Comparison of ENCODE assay signal across 14 cellular contexts in genomic region chr7:35849158-35849831, GRCh38. TPM values are rescaled to one million over a fixed set of nuclear protein-coding genes. Genes with fewer than 3 reads are reported as not detected.
DNase-seq lines count a peak whose midpoint lies in the region; ATAC-seq, FAIRE-seq and TF ChIP-seq lines count a peak whose summit lies in the region.
"Had no signal": no experiment of that assay in that cellular context is flagged by ENCODE, and none has a peak within 500 bp of the region (broad histone marks: within the 10 kb centered on the region; RNA-seq: fewer than 3 reads in every experiment).

No MANE protein-coding gene starts in this region.

- H2AFZ ChIP-seq in GM23338: no peak overlapping the region

- peaks cover 12% of the 10 kb centered on the region for H3K4me1 Mint-ChIP-seq in GM23338
- H3K4me1 Mint-ChIP-seq in immature natural killer cell: peaks cover 68 to 90% of the 10 kb centered on the region in 2 donors

- intact Hi-C loops in A673 (cut with micrococcal nuclease; ENCODE audit: unreplicated experiment) (no loop called here), pancreas (cut with DNase I) (no loop called here)

- 86 to 89% methylated on average over 7 of the region's 7 CpGs for WGBS in pancreas, 2 donors

- POLR2A ChIA-PET in A673 (lab: Charles Lee; ENCODE audit: low non-redundant PET): no interaction called here

- H3K4me1 ChIP-seq in A673 (ENCODE audit: insufficient read depth, low read length, poor library complexity, severe bottlenecking) (peaks cover 24% of the 10 kb centered on the region), GM23338 (ENCODE audit: insufficient read depth) (0 out of 2 replicates have a peak, but pooled peaks cover 4% of the 10 kb centered on the region), pancreas (peaks cover 0 to 9% (median 0%) of the 10 kb centered on the region in 3 donors)
- H3K4me1 ChIP-seq: BLaER1 had no signal

- H3K4me2 ChIP-seq in GM23338: no peak overlapping the region
- H3K4me2 ChIP-seq: BLaER1 had no signal

- BruUV-seq in A673 (replicated peaks; lab: Mats Ljungman, UMichigan): no TSS peak

- H3K36me3 Mint-ChIP-seq in GM23338 (ENCODE audit: low read depth) (peaks cover 15% of the 10 kb centered on the region), immature natural killer cell (peaks cover 0 to 5% (median 0%) of the 10 kb centered on the region in 3 donors)

- H3K9me3 Mint-ChIP-seq in GM23338: no peaks in the 10 kb centered on the region
- H3K9me3 Mint-ChIP-seq in immature natural killer cell: no peaks in the 10 kb centered on the region
- H3K9me3 Mint-ChIP-seq: H9, T-cell had no signal

- H3K79me2 ChIP-seq in GM23338 (replicated peaks; ENCODE audit: insufficient read depth): peaks cover 84% of the 10 kb centered on the region

- H4K20me1 ChIP-seq in GM23338 (replicated peaks; ENCODE audit: insufficient read depth): peaks cover 9% of the 10 kb centered on the region; the same call in 1 of the 2 replicates

- ATAC-seq in GM23338 (peak; percentile 71), pancreas (no peak), HG03097 (IDR thresholded peaks at IDR 0.05; ENCODE audit: low FRiP score, unreplicated experiment) (no peak)
- ATAC-seq: activated CD4-positive, alpha-beta T cell treated with anti-CD3 and anti-CD28 coated beads for 36 hours; body of pancreas; T-cell had no signal

- H3K27me3 Mint-ChIP-seq in GM23338 (ENCODE audit: insufficient read depth, low read depth, poor library complexity): peaks cover 2% of the 10 kb centered on the region
- H3K27me3 Mint-ChIP-seq in immature natural killer cell (ENCODE audit: low read depth in 3 of 3): peaks cover 0 to 5% (median 0%) of the 10 kb centered on the region in 3 donors
- H3K27me3 Mint-ChIP-seq: activated CD4-positive, alpha-beta T cell treated with anti-CD3 and anti-CD28 coated beads for 36 hours; T-cell had no signal

- H3K27ac ChIP-seq in A673 (ENCODE audit: low read depth, low read length, poor library complexity, severe bottlenecking) (no peak overlapping the region), GM23338 (ENCODE audit: low read depth) (peak overlapping the region; percentile 35; the same call in 1 of the 2 replicates), pancreas (no peak overlapping the region)
- H3K27ac ChIP-seq: BLaER1, body of pancreas, epithelial cell of prostate had no signal

- no peaks in the 10 kb centered on the region for H3K27me3 ChIP-seq in A673 (replicated peaks; ENCODE audit: insufficient read depth, low read depth, low read length, poor library complexity)
- no peaks in the 10 kb centered on the region for H3K27me3 ChIP-seq in GM23338 (ENCODE audit: insufficient read depth)
- no peaks in the 10 kb centered on the region for H3K27me3 ChIP-seq in pancreas
- H3K27me3 ChIP-seq: BLaER1, body of pancreas had no signal

- H3K27ac Mint-ChIP-seq in GM23338 (no peak overlapping the region), immature natural killer cell (peak overlapping the region; percentile 8 to 76 (median 53))
- H3K27ac Mint-ChIP-seq: activated CD4-positive, alpha-beta T cell treated with anti-CD3 and anti-CD28 coated beads for 36 hours; H9 had no signal

- no peak for FAIRE-seq in pancreas (lab: Jason Lieb, UNC)

- TF ChIP-seq CTCF in A673 (conservative IDR thresholded peaks at IDR 0.05; ENCODE audit: low read depth, low read length) (no peak; the same call in 1 of the 2 replicates), GM23338 (conservative IDR thresholded peaks at IDR 0.05; ENCODE audit: low read depth in 2 of 2) (peak in 1 of 2 experiments; percentile 44; a peak in 2 of 4 replicates), pancreas (IDR thresholded peaks at IDR 0.05) (no peak)

- H3F3A ChIP-seq in GM23338 (replicated peaks; ENCODE audit: low read depth): no peaks in the 10 kb centered on the region

- H3K9me2 ChIP-seq in GM23338 (ENCODE audit: insufficient read depth): no peaks in the 10 kb centered on the region

- H3K4me3 Mint-ChIP-seq in GM23338 (no peak overlapping the region), immature natural killer cell (peak overlapping the region in 3 of 5 donors; percentile 2 to 36 (median 33))
- H3K4me3 Mint-ChIP-seq: activated CD4-positive, alpha-beta T cell treated with anti-CD3 and anti-CD28 coated beads for 36 hours; H9; T-cell had no signal

- H3K36me3 ChIP-seq in A673 (ENCODE audit: insufficient read depth, low read length, poor library complexity, severe bottlenecking) (no peaks in the 10 kb centered on the region), GM23338 (ENCODE audit: insufficient read depth) (no peaks in the 10 kb centered on the region), pancreas (no peaks in the 10 kb centered on the region)

- H3K4me3 ChIP-seq in A673 (ENCODE audit: low read depth, low read length, poor library complexity, severe bottlenecking) (no peak overlapping the region), GM23338 (no peak overlapping the region), pancreas (no peak overlapping the region)
- H3K4me3 ChIP-seq: BLaER1, body of pancreas had no signal

- no peaks in the 10 kb centered on the region for H3K9me3 ChIP-seq in A673 (ENCODE audit: low read depth, low read length, poor library complexity, severe bottlenecking)
- H3K9me3 ChIP-seq in pancreas: no peaks in the 10 kb centered on the region
- H3K9me3 ChIP-seq: body of pancreas had no signal

- peak; percentile 29 for DNase-seq in A673 (ENCODE audit: low spot score)
- peak; percentile 49 for DNase-seq in GM23338 (ENCODE audit: low spot score)
- DNase-seq in astrocyte of the hippocampus (ENCODE audit: low read depth, low spot score): peak; percentile 29
- DNase-seq in immature natural killer cell: peak in 1 of 3 donors; percentile 13
- DNase-seq in stimulated activated CD4-positive, alpha-beta T cell treated with anti-CD3 and anti-CD28 coated beads, Interleukin-4, amount 100 ng/mL, for 1 hour: no peak
- no peak for DNase-seq in pancreas
- no peak for DNase-seq in DMS153 treated with DMSO at 0.1 percent for 48 hours (lab: John Stamatoyannopoulos, UW; ENCODE audit: unreplicated experiment)
- DNase-seq: activated CD4-positive, alpha-beta T cell treated with anti-CD3 and anti-CD28 coated beads for 36 hours; body of pancreas; H9; T-cell had no signal

- CTCF ChIA-PET in A673 (lab: Charles Lee): no interaction called here

TF ChIP-seq in GM23338, 12 proteins besides CTCF, POLR2A, EP300 and RAD21 (continues in another document):
- no peak for TF ChIP-seq EZH2 (IDR thresholded peaks at IDR 0.05; ENCODE audit: low read depth, unreplicated experiment)
- TF ChIP-seq STAT1 (IDR thresholded peaks at IDR 0.05; ENCODE audit: unreplicated experiment): no peak
- TF ChIP-seq ZNF114 (CRISPR knock-in tag; IDR thresholded peaks at IDR 0.05): no peak
- TF ChIP-seq EZH2phosphoT487 (IDR thresholded peaks at IDR 0.05; ENCODE audit: unreplicated experiment): no peak
- TF ChIP-seq ETS1 (IDR thresholded peaks at IDR 0.05): no peak

RNA-seq across cellular contexts. Expression of gene SEPTIN7, which starts 48.4 kb away (rescaled TPM):
- 295 TPM in 2 replicates for total RNA-seq in A673 (2021)
- 210 and 214 TPM in 2 replicates for total RNA-seq in GM23338 (2014; rRNA removed; shearing (Covaris generic))
- 475 and 499 TPM in 2 replicates for polyA plus RNA-seq in GM23338 (2016; fragmentation: Nextera tagmentation; extraction: Ambion mirVana)
- polyA plus RNA-seq in immature natural killer cell: 1,000 to 10,000 TPM in 1 of 3 donors, 100 to 1,000 TPM in 2; 794 to 1,103 (median 966) TPM
- 10 to 100 TPM; 27.6 to 75.9 (median 37.7) TPM for total RNA-seq in pancreas
- 10 to 100 TPM; 35.7 to 73.5 TPM for polyA plus RNA-seq in pancreas

Comparison
In these comparisons a context has a peak if more than half of its experiments do, and no peak if none do; other contexts are left out.
1. DNase-seq: peak in A673 (single experiment), GM23338 (single experiment) and astrocyte of the hippocampus (single experiment); none in stimulated activated CD4-positive, alpha-beta T cell treated with anti-CD3 and anti-CD28 coated beads, Interleukin-4, amount 100 ng/mL, for 1 hour (single experiment), pancreas (0 of 6) and DMS153 treated with DMSO at 0.1 percent for 48 hours (single experiment).